Comparison of ENCODE assay signal across 1 cellular context in genomic region chr19:45584332-45585157, GRCh38.
TF ChIP-seq lines count a peak whose summit lies in the region.

OPA3 (minus strand) TSS chr19:45584802; CDS start chr19:45584764, 38 bp downstream.

TF ChIP-seq in K562, 482 proteins besides CTCF, POLR2A, EP300 and RAD21 (continued from another document and continues in another):
- TF ChIP-seq, protein P1, sequence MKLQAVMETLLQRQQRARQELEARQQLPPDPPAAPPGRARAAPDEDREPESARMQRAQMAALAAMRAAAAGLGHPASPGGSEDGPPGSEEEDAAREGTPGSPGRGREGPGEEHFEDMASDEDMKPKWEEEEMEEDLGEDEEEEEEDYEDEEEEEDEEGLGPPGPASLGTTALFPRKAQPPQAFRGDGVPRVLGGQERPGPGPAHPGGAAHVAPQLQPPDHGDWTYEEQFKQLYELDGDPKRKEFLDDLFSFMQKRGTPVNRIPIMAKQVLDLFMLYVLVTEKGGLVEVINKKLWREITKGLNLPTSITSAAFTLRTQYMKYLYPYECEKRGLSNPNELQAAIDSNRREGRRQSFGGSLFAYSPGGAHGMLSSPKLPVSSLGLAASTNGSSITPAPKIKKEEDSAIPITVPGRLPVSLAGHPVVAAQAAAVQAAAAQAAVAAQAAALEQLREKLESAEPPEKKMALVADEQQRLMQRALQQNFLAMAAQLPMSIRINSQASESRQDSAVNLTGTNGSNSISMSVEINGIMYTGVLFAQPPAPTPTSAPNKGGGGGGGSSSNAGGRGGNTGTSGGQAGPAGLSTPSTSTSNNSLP (IDR thresholded peaks at IDR 0.05; ENCODE audit: borderline replicate concordance, low read depth, low read length): no peak
- TF ChIP-seq KLF1 (tag; IDR thresholded peaks at IDR 0.05) (peak; percentile 36; the same call in 1 of the 2 replicates), ZNF431 (CRISPR knock-in tag; IDR thresholded peaks at IDR 0.05) (no peak), ZNF165 (CRISPR knock-in tag; IDR thresholded peaks at IDR 0.05; ENCODE audit: borderline replicate concordance) (no peak), BRD9 (IDR thresholded peaks at IDR 0.05; ENCODE audit: low read depth, partially characterized antibody) (peak; percentile 10), GABPA (tag; conservative IDR thresholded peaks at IDR 0.05; ENCODE audit: low read depth) (peak; percentile 84), MITF (IDR thresholded peaks at IDR 0.05) (peak; percentile 74; the same call in 1 of the 2 replicates), WHSC1 (IDR thresholded peaks at IDR 0.05; ENCODE audit: low read length) (no peak), ZNF239 (CRISPR knock-in tag; IDR thresholded peaks at IDR 0.05) (no peak), PML (IDR thresholded peaks at IDR 0.05; ENCODE audit: low read length) (peak; percentile 80), STAT5A (IDR thresholded peaks at IDR 0.05; ENCODE audit: borderline replicate concordance, low read length) (no peak), CREM (IDR thresholded peaks at IDR 0.05; ENCODE audit: low read depth) (peak; percentile 99), RB1 (IDR thresholded peaks at IDR 0.05; ENCODE audit: low read depth) (peak; percentile 35), KAT2B (IDR thresholded peaks at IDR 0.05; ENCODE audit: low read depth, low read length) (no peak), NFATC3 (IDR thresholded peaks at IDR 0.05) (no peak), PURB (CRISPR knock-in tag; IDR thresholded peaks at IDR 0.05; ENCODE audit: low read depth) (no peak), BRCA1 (IDR thresholded peaks at IDR 0.05) (no peak), BRCA1 (CRISPR knock-in tag; IDR thresholded peaks at IDR 0.05) (no peak), MLLT1 (IDR thresholded peaks at IDR 0.05) (peak in 1 of 2 experiments; percentile 89; a peak in 2 of 4 replicates), CXXC5 (CRISPR knock-in tag; IDR thresholded peaks at IDR 0.05) (peak; percentile 97), COPS2 (conservative IDR thresholded peaks at IDR 0.05) (no peak), ZNF311 (CRISPR knock-in tag; IDR thresholded peaks at IDR 0.05) (no peak), DEAF1 (CRISPR knock-in tag; IDR thresholded peaks at IDR 0.05) (no peak), ZNF253 (CRISPR knock-in tag; conservative IDR thresholded peaks at IDR 0.05) (0 out of 2 replicates have a peak, but pooled peaks have one; percentile 18), RAD51 (IDR thresholded peaks at IDR 0.05; ENCODE audit: borderline replicate concordance, low read depth) (peak; percentile 87), SMARCE1 (IDR thresholded peaks at IDR 0.05) (no peak), BCLAF1 (IDR thresholded peaks at IDR 0.05; ENCODE audit: borderline replicate concordance in 1 of 2, control insufficient read depth in 1 of 2, low read depth in 2 of 2, low read length in 1 of 2) (no peak), TAF9B (IDR thresholded peaks at IDR 0.05; ENCODE audit: partially characterized antibody) (no peak), ZNF717 (CRISPR knock-in tag; IDR thresholded peaks at IDR 0.05) (no peak), ZNF696 (CRISPR knock-in tag; conservative IDR thresholded peaks at IDR 0.05) (no peak), ZNF384 (IDR thresholded peaks at IDR 0.05; ENCODE audit: low read depth, low read length) (no peak), IFI16 (CRISPR knock-in tag; IDR thresholded peaks at IDR 0.05) (no peak), PHF8 (IDR thresholded peaks at IDR 0.05; ENCODE audit: borderline replicate concordance, low read length) (peak; percentile 84; the same call in 1 of the 2 replicates), ZNF324 (CRISPR knock-in tag; IDR thresholded peaks at IDR 0.05) (no peak), HMGN3 (IDR thresholded peaks at IDR 0.05; ENCODE audit: borderline replicate concordance, extremely low read depth, insufficient read length, low read depth, low read length) (no peak), ATF7 (IDR thresholded peaks at IDR 0.05) (peak; percentile 99), ARHGAP35 (IDR thresholded peaks at IDR 0.05; ENCODE audit: partially characterized antibody) (no peak), STAT6 (CRISPR knock-in tag; IDR thresholded peaks at IDR 0.05) (no peak), ZNF146 (CRISPR knock-in tag; IDR thresholded peaks at IDR 0.05; ENCODE audit: unreplicated experiment) (no peak), TRIM24 (IDR thresholded peaks at IDR 0.05) (no peak; a peak in 1 of 4 replicates), NCOR1 (IDR thresholded peaks at IDR 0.05) (no peak)
- TF ChIP-seq, protein P2, sequence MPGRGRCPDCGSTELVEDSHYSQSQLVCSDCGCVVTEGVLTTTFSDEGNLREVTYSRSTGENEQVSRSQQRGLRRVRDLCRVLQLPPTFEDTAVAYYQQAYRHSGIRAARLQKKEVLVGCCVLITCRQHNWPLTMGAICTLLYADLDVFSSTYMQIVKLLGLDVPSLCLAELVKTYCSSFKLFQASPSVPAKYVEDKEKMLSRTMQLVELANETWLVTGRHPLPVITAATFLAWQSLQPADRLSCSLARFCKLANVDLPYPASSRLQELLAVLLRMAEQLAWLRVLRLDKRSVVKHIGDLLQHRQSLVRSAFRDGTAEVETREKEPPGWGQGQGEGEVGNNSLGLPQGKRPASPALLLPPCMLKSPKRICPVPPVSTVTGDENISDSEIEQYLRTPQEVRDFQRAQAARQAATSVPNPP (IDR thresholded peaks at IDR 0.05; ENCODE audit: borderline replicate concordance, insufficient read depth, insufficient read length): no peak
- TF ChIP-seq, protein P3, sequence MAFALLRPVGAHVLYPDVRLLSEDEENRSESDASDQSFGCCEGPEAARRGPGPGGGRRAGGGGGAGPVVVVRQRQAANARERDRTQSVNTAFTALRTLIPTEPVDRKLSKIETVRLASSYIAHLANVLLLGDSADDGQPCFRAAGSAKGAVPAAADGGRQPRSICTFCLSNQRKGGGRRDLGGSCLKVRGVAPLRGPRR (CRISPR knock-in tag; IDR thresholded peaks at IDR 0.05): no peak
- TF ChIP-seq, protein P4, sequence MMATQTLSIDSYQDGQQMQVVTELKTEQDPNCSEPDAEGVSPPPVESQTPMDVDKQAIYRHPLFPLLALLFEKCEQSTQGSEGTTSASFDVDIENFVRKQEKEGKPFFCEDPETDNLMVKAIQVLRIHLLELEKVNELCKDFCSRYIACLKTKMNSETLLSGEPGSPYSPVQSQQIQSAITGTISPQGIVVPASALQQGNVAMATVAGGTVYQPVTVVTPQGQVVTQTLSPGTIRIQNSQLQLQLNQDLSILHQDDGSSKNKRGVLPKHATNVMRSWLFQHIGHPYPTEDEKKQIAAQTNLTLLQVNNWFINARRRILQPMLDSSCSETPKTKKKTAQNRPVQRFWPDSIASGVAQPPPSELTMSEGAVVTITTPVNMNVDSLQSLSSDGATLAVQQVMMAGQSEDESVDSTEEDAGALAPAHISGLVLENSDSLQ (IDR thresholded peaks at IDR 0.05): peak; percentile 99
- TF ChIP-seq, protein P5, sequence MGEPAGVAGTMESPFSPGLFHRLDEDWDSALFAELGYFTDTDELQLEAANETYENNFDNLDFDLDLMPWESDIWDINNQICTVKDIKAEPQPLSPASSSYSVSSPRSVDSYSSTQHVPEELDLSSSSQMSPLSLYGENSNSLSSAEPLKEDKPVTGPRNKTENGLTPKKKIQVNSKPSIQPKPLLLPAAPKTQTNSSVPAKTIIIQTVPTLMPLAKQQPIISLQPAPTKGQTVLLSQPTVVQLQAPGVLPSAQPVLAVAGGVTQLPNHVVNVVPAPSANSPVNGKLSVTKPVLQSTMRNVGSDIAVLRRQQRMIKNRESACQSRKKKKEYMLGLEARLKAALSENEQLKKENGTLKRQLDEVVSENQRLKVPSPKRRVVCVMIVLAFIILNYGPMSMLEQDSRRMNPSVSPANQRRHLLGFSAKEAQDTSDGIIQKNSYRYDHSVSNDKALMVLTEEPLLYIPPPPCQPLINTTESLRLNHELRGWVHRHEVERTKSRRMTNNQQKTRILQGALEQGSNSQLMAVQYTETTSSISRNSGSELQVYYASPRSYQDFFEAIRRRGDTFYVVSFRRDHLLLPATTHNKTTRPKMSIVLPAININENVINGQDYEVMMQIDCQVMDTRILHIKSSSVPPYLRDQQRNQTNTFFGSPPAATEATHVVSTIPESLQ (CRISPR knock-in tag; IDR thresholded peaks at IDR 0.05): 0 out of 2 replicates have a peak, but pooled peaks have one; percentile 69
